In genomic region chr17:78127240-78127887, GRCh38 we compare ENCODE assay signal across 9 cellular contexts. TPM values are rescaled to one million over a fixed set of nuclear protein-coding genes. Genes with fewer than 3 reads are reported as not detected.
DNase-seq lines count a peak whose midpoint lies in the region; ATAC-seq and TF ChIP-seq lines count a peak whose summit lies in the region.
"Had no signal": no experiment of that assay in that cellular context is flagged by ENCODE, and none has a peak within 500 bp of the region (broad histone marks: within the 10 kb centered on the region; RNA-seq: fewer than 3 reads in every experiment).

No MANE protein-coding gene starts in this region.

- H3K23me2 ChIP-seq in H9 (ENCODE audit: insufficient read length, low read depth, low read length, poor library complexity, severe bottlenecking): peaks cover 19% of the 10 kb centered on the region

- H3K27ac Mint-ChIP-seq in H9: peak overlapping the region in 1 of 3 experiments; percentile 82; a peak in 2 of 7 replicates
- peak overlapping the region; percentile 92 for H3K27ac Mint-ChIP-seq in T-helper 17 cell

- peak overlapping the region; percentile 64 for H3K4me2 ChIP-seq in H9 (ENCODE audit: insufficient read depth, insufficient read length, low read length)

- H3K4me3 Mint-ChIP-seq in H9 (peak overlapping the region; percentile 81 to 85), T-helper 17 cell (peak overlapping the region; percentile 93)

- no peak overlapping the region for H2BK20ac ChIP-seq in H9 (ENCODE audit: low read depth, low read length, poor library complexity, severe bottlenecking)

- no peak overlapping the region for H3K23ac ChIP-seq in H9 (ENCODE audit: insufficient read length, low read depth, low read length)

- H2BK15ac ChIP-seq in H9 (ENCODE audit: low read depth, low read length): no peak overlapping the region

- H4K91ac ChIP-seq in H9 (ENCODE audit: insufficient read length, low read depth, low read length): no peak overlapping the region

- no peak overlapping the region for H3K9ac ChIP-seq in H9 (ENCODE audit: extremely low read depth, insufficient read length, low read length)

- no peak overlapping the region for H4K5ac ChIP-seq in H9 (ENCODE audit: insufficient read length, low read depth, low read length)

- H3K56ac ChIP-seq in H9 (ENCODE audit: insufficient read length, low read depth, low read length): no peak overlapping the region

- no peaks in the 10 kb centered on the region for H3K79me1 ChIP-seq in H9 (ENCODE audit: insufficient read depth, low read depth, low read length, poor library complexity, severe bottlenecking)

- no peak overlapping the region for H3K4ac ChIP-seq in H9 (ENCODE audit: low read depth, low read length)

- H3K4me1 Mint-ChIP-seq in H9: peaks cover 24% of the 10 kb centered on the region in 2 experiments
- H3K4me1 Mint-ChIP-seq in T-helper 17 cell: peaks cover 58% of the 10 kb centered on the region

- intact Hi-C loops in left colon (cut with DNase I, micrococcal nuclease): no loop called here

- H2AK5ac ChIP-seq in H9 (ENCODE audit: insufficient read length, low read length): no peak overlapping the region

- no peaks in the 10 kb centered on the region for H3K9me3 ChIP-seq in H9 (ENCODE audit: control insufficient read depth, low read depth, low read length)
- H3K9me3 ChIP-seq in T-helper 17 cell (ENCODE audit: control insufficient read depth, low read length, poor library complexity, severe bottlenecking): no peaks in the 10 kb centered on the region

- H3K36me3 Mint-ChIP-seq in H9 (ENCODE audit: insufficient read depth in 1 of 3, low read depth in 3 of 3) (peaks cover 7 to 17% (median 15%) of the 10 kb centered on the region in 3 experiments), T-helper 17 cell (ENCODE audit: low read depth) (peaks cover 15% of the 10 kb centered on the region)

- H2BK120ac ChIP-seq in H9 (ENCODE audit: low read depth, low read length, poor library complexity, severe bottlenecking): no peak overlapping the region

- DNase-seq in H9: peak; percentile 70
- DNase-seq in T-helper 17 cell: peak; percentile 46 to 50 (median 49)
- no peak for DNase-seq in cardiac fibroblast (ENCODE audit: low read depth in 2 of 2)
- peak; percentile 81 to 82 for DNase-seq in left colon
- DNase-seq in stimulated activated CD4-positive, alpha-beta T cell treated with anti-CD3 and anti-CD28 coated beads, Interleukin-4, amount 100 ng/mL, for 4 hours: peak; percentile 44 to 53
- no peak for DNase-seq in HEK293T (ENCODE audit: extremely low spot score)
- DNase-seq in DMS114 treated with DMSO at 0.1 percent for 48 hours (lab: John Stamatoyannopoulos, UW; ENCODE audit: unreplicated experiment): no peak
- no peak for DNase-seq in DMS 273 (lab: John Stamatoyannopoulos, UW; ENCODE audit: unreplicated experiment)

- CTCF ChIA-PET in HEK293T (lab: Yijun Ruan, JAX): interaction anchor here (0.6 to 1.8 kb wide), 4 partner anchors 9 to 123 kb away, joined by 3 to 5 read pairs (median 4); partner anchors contain the start of genes AFMID and TK1

- no peaks in the 10 kb centered on the region for H4K20me1 ChIP-seq in H9 (ENCODE audit: control insufficient read depth, insufficient read depth, insufficient read length)

- no peak overlapping the region for H3K27ac ChIP-seq in H9 (ENCODE audit: insufficient read length, low read depth, low read length)

- no peaks in the 10 kb centered on the region; the same call in 1 of the 2 replicates for H3K27me3 ChIP-seq in H9 (ENCODE audit: insufficient read depth, low read length)

- no peaks in the 10 kb centered on the region; a peak in 2 of 5 replicates for H3K9me3 Mint-ChIP-seq in H9

- peak; percentile 30 for ATAC-seq in T-helper 17 cell
- ATAC-seq in left colon: peak; percentile 45

- peak overlapping the region; percentile 32 for H3K18ac ChIP-seq in H9 (ENCODE audit: insufficient read length, low read depth, low read length)

- peak overlapping the region; percentile 36 to 53 for H3K4me3 ChIP-seq in cardiac fibroblast (replicated peaks in 1 of 2; ENCODE audit: low read depth in 2 of 2, low read length in 2 of 2)

- H3K14ac ChIP-seq in H9 (ENCODE audit: insufficient read depth, low read length): no peak overlapping the region; the same call in 1 of the 2 replicates

- H2AFZ ChIP-seq in H9 (ENCODE audit: low read length): no peak overlapping the region

- peaks cover 4% of the 10 kb centered on the region for H3K27me3 Mint-ChIP-seq in H9 (ENCODE audit: low read depth)
- no peaks in the 10 kb centered on the region for H3K27me3 Mint-ChIP-seq in T-helper 17 cell

- no peak for TF ChIP-seq CTCF in H9 (conservative IDR thresholded peaks at IDR 0.05)
- TF ChIP-seq CTCF in cardiac fibroblast (IDR thresholded peaks at IDR 0.05; ENCODE audit: low read depth, low read length): no peak

- POLR2A ChIA-PET in HEK293T (lab: Yijun Ruan, JAX): interaction anchor here (1.7 to 3.3 kb wide), 2 partner anchors 15 to 59 kb away, joined by 5 to 18 read pairs; partner anchors contain the start of genes AFMID and TK1

- WGBS in H9 (ENCODE audit: extremely low coverage, insufficient read length, low lambda C conversion rate): no CpG with 5 or more reads among the region's 25 CpGs

- no peak overlapping the region for H4K8ac ChIP-seq in H9 (replicated peaks; ENCODE audit: insufficient read length, low read depth, low read length)

- no peak overlapping the region for H2BK12ac ChIP-seq in H9 (ENCODE audit: insufficient read length, low read depth, low read length)

- H3K79me2 ChIP-seq in H9 (ENCODE audit: insufficient read depth, low read length): no peaks in the 10 kb centered on the region; the same call in 1 of the 2 replicates

- peaks cover 10% of the 10 kb centered on the region; the same call in 1 of the 2 replicates for H3K4me1 ChIP-seq in H9 (ENCODE audit: insufficient read depth, low read length)

- H2BK5ac ChIP-seq in H9 (ENCODE audit: insufficient read length, low read length): no peak overlapping the region

- no peak overlapping the region for H3T11ph ChIP-seq in H9 (ENCODE audit: low read length)

TF ChIP-seq in HEK293T, 16 proteins besides CTCF, POLR2A, EP300 and RAD21:
- TF ChIP-seq ELF4 (IDR thresholded peaks at IDR 0.05) (no peak), PKNOX1 (IDR thresholded peaks at IDR 0.05) (no peak), LEF1 (IDR thresholded peaks at IDR 0.05; ENCODE audit: borderline replicate concordance) (no peak), FOXM1 (IDR thresholded peaks at IDR 0.05; ENCODE audit: borderline replicate concordance) (no peak), ARNT (IDR thresholded peaks at IDR 0.05) (no peak), TARDBP (IDR thresholded peaks at IDR 0.05) (no peak), BHLHE40 (IDR thresholded peaks at IDR 0.05; ENCODE audit: borderline replicate concordance) (no peak), L3MBTL2 (conservative IDR thresholded peaks at IDR 0.05) (no peak), ZNF384 (IDR thresholded peaks at IDR 0.05) (no peak), CTBP1 (IDR thresholded peaks at IDR 0.05; ENCODE audit: borderline replicate concordance) (no peak), FOXA1 (IDR thresholded peaks at IDR 0.05) (no peak), SP1 (IDR thresholded peaks at IDR 0.05) (no peak), NFRKB (IDR thresholded peaks at IDR 0.05) (no peak), HDGF (IDR thresholded peaks at IDR 0.05; ENCODE audit: borderline replicate concordance) (no peak)

RNA-seq across cellular contexts. Expression of gene TMC6, which starts 1.2 kb away (rescaled TPM):
- 85.7 and 86.8 TPM in 2 replicates for total RNA-seq in H9 (2021)
- 100 to 1,000 TPM; 609 to 822 TPM for total RNA-seq in T-helper 17 cell
- total RNA-seq in left colon: 100 to 1,000 TPM in 1 of 2 donors, 10 to 100 TPM in 1; 83.5 to 119 TPM

RNA-seq across cellular contexts. Expression of gene TMC8, which starts 3.2 kb away (rescaled TPM):
- total RNA-seq in H9 (2021) (1.0 and 1.9 TPM in 2 replicates), T-helper 17 cell (100 to 1,000 TPM; 352 to 481 TPM), left colon (1 to 10 TPM; 3.4 to 8.8 TPM)

RNA-seq across cellular contexts. Expression of gene C17orf99, which starts 18.8 kb away (rescaled TPM):
- total RNA-seq in H9 (2021): not detected in 2 replicates
- total RNA-seq in T-helper 17 cell: not detected
- total RNA-seq in left colon: not detected
- total RNA-seq: activated CD8-positive, alpha-beta memory T cell treated with anti-CD3 and anti-CD28 coated beads for 36 hours had no signal

RNA-seq across cellular contexts. Expression of gene SYNGR2, which starts 41.0 kb away (rescaled TPM):
- total RNA-seq in H9 (2021) (41.0 and 43.9 TPM in 2 replicates), T-helper 17 cell (10 to 100 TPM; 49.5 to 68.1 TPM), left colon (100 to 1,000 TPM; 173 to 188 TPM)

RNA-seq across cellular contexts. Expression of gene TK1, which starts 59.5 kb away (rescaled TPM):
- total RNA-seq in H9 (2021): 95.8 and 98.7 TPM in 2 replicates
- 1 to 10 TPM in 1 of 2 donors, under 1 TPM in 1; 0.42 to 1.2 TPM for total RNA-seq in T-helper 17 cell
- 10 to 100 TPM; 14.8 to 24.9 TPM for total RNA-seq in left colon

Comparison
In these comparisons a context has a peak if more than half of its experiments do, and no peak if none do; other contexts are left out.
1. DNase-seq: peak in H9 (single experiment), T-helper 17 cell (3 of 3), left colon (2 of 2) and stimulated activated CD4-positive, alpha-beta T cell treated with anti-CD3 and anti-CD28 coated beads, Interleukin-4, amount 100 ng/mL, for 4 hours (2 of 2); none in cardiac fibroblast (0 of 2), HEK293T (single experiment), DMS114 treated with DMSO at 0.1 percent for 48 hours (single experiment) and DMS 273 (single experiment).
2. RNA of gene TMC8, which starts 3.2 kb away (total RNA-seq): 352 to 481 TPM in T-helper 17 cell; 3.4 to 8.8 TPM in left colon and 1.0 to 1.9 TPM in H9; every median in the first group is over 10 times any median in the second.